9 cellular contexts compared by ENCODE assay signal in the genomic region with DNA sequence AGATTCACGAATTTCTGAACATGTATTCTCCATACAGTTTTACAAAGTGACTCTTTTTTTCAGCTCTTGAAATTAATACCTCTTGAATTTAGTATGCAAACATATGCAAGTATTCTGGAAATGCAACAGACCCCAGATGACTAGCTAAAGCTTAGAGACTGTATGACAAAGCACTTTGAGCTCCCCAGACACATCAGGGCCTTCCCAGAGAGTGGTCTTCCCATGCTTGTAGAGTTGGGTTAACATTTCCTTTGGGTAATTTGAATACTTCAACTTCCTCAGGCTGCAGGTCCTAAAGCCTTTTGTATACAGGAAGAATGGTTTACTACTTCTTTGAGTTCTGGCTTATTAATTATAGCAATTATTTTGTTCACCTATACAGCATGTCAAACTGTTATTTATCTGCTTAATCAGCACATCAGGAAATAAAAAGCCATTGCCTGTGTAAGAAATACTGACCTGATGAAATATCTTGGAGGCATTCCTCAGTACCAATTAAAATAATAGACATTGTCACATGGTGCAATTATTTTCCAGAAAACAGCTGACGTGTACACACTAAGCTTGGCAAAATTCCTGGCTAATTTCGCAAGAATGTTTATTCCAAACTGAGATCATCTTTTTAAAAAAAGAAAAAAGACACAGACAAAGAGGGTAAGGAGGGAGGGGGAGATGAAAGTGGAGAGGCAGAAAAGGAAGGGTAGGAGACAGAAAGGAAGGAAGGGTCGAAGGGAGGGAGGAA.
DNase-seq lines count a peak whose midpoint lies in the region; ATAC-seq and TF ChIP-seq lines count a peak whose summit lies in the region.
"Had no signal": no experiment of that assay in that cellular context is flagged by ENCODE, and none has a peak within 500 bp of the region (broad histone marks: within the 10 kb centered on the region; RNA-seq: fewer than 3 reads in every experiment).

No MANE protein-coding gene starts in this region.

- in situ Hi-C loops in gastrocnemius medialis (cut with MboI; ENCODE audit: low sequenced_read_pairs in 4 of 4) = loop anchor here (10.0 to 25.0 kb wide), 3 partner anchors 173 to 656 kb away; a partner anchor contains a TSS

- no peak overlapping the region for H3T11ph ChIP-seq in H9 (ENCODE audit: low read length)

- H3K9me3 ChIP-seq in H9 (ENCODE audit: control insufficient read depth, low read depth, low read length) (no peaks in the 10 kb centered on the region), T-helper 17 cell (ENCODE audit: control insufficient read depth, low read length, poor library complexity, severe bottlenecking) (no peaks in the 10 kb centered on the region), heart right ventricle (peaks cover 0 to 6% (median 0%) of the 10 kb centered on the region in 11 donors), gastrocnemius medialis (no peaks in the 10 kb centered on the region)

- H2BK5ac ChIP-seq in H9 (ENCODE audit: insufficient read length, low read length) = no peak overlapping the region

- ATAC-seq in T-helper 17 cell (no peak), heart right ventricle (peak in 7 of 8 donors; percentile 75 to 88 (median 82)), gastrocnemius medialis (peak; percentile 89 to 97), HG02798 (IDR thresholded peaks at IDR 0.05; ENCODE audit: poor library complexity, unreplicated experiment) (no peak), GM21515 (IDR thresholded peaks at IDR 0.05; ENCODE audit: unreplicated experiment) (no peak)
- ATAC-seq in activated CD8-positive, alpha-beta memory T cell treated with anti-CD3 and anti-CD28 coated beads, Interleukin-2, amount 10 ng/mL, durations not matched to agents 7 days and 5 days = no peak

- intact Hi-C loops in heart right ventricle (cut with DNase I) (loop anchor here in 3 of 10 donors (5.0 to 10.0 kb wide), 3 partner anchors 576 to 656 kb away; a partner anchor contains a TSS), gastrocnemius medialis (cut with DNase I; ENCODE audit: low total_unique reads) (loop anchor here (2.0 to 10.0 kb wide), 3 partner anchors 62 to 756 kb away; a partner anchor contains a TSS)

- H3K4me3 ChIP-seq in heart right ventricle = no peak overlapping the region
- H3K4me3 ChIP-seq in gastrocnemius medialis = peak overlapping the region in 1 of 4 donors; percentile 18

- no CpG with 5 or more reads among the region's 4 CpGs for WGBS in H9 (ENCODE audit: extremely low coverage, insufficient read length, low lambda C conversion rate)
- WGBS in heart right ventricle, 2 donors = 30 to 51% methylated on average over 4 of the region's 4 CpGs

- H3K27me3 ChIP-seq in H9 (ENCODE audit: insufficient read depth, low read length) = no peaks in the 10 kb centered on the region
- no peaks in the 10 kb centered on the region for H3K27me3 ChIP-seq in heart right ventricle
- no peaks in the 10 kb centered on the region for H3K27me3 ChIP-seq in gastrocnemius medialis

- no peak overlapping the region for H4K91ac ChIP-seq in H9 (ENCODE audit: insufficient read length, low read depth, low read length)

- no peak for DNase-seq in H9
- DNase-seq in T-helper 17 cell = no peak
- DNase-seq in heart right ventricle = peak in 1 of 2 donors; percentile 46
- peak in 1 of 2 donors; percentile 23 for DNase-seq in gastrocnemius medialis
- no peak for DNase-seq in activated CD8-positive, alpha-beta memory T cell treated with anti-CD3 and anti-CD28 coated beads, Interleukin-2, amount 10 ng/mL, durations not matched to agents 7 days and 5 days
- no peak for DNase-seq in stimulated activated CD4-positive, alpha-beta T cell treated with anti-CD3 and anti-CD28 coated beads, Interleukin-4, amount 100 ng/mL, for 24 hours
- DNase-seq: SIG-M5 had no signal

- H2BK120ac ChIP-seq in H9 (ENCODE audit: low read depth, low read length, poor library complexity, severe bottlenecking) = no peak overlapping the region

- no peak overlapping the region for H4K8ac ChIP-seq in H9 (replicated peaks; ENCODE audit: insufficient read length, low read depth, low read length)

- H3K36me3 ChIP-seq in heart right ventricle (no peaks in the 10 kb centered on the region), gastrocnemius medialis (no peaks in the 10 kb centered on the region)

- CTCF ChIA-PET in activated CD8-positive, alpha-beta memory T cell treated with anti-CD3 and anti-CD28 coated beads, Interleukin-2, amount 10 ng/mL, durations not matched to agents 7 days and 5 days (lab: Charles Lee) = no interaction called here

- H2BK15ac ChIP-seq in H9 (ENCODE audit: low read depth, low read length) = no peak overlapping the region

- H3K4me1 Mint-ChIP-seq in H9 (peaks cover 13 to 20% of the 10 kb centered on the region in 2 experiments), T-helper 17 cell (no peaks in the 10 kb centered on the region)
- H3K4me1 Mint-ChIP-seq in activated CD8-positive, alpha-beta memory T cell treated with anti-CD3 and anti-CD28 coated beads, Interleukin-2, amount 10 ng/mL, durations not matched to agents 7 days and 5 days = no peaks in the 10 kb centered on the region

- H3K23ac ChIP-seq in H9 (ENCODE audit: insufficient read length, low read depth, low read length) = no peak overlapping the region

- H3K27ac ChIP-seq in H9 (ENCODE audit: insufficient read length, low read depth, low read length) = no peak overlapping the region
- peak overlapping the region in 7 of 10 donors; percentile 16 to 73 (median 56) for H3K27ac ChIP-seq in heart right ventricle
- peak overlapping the region; percentile 58 to 70 (median 66) for H3K27ac ChIP-seq in gastrocnemius medialis

- H3K14ac ChIP-seq in H9 (ENCODE audit: insufficient read depth, low read length) = no peak overlapping the region

- H2AK5ac ChIP-seq in H9 (ENCODE audit: insufficient read length, low read length) = no peak overlapping the region

- no peak overlapping the region for H3K18ac ChIP-seq in H9 (ENCODE audit: insufficient read length, low read depth, low read length)

- peaks cover 0 to 6% (median 2%) of the 10 kb centered on the region in 3 experiments; a peak in 3 of 7 replicates for H3K36me3 Mint-ChIP-seq in H9 (ENCODE audit: insufficient read depth in 1 of 3, low read depth in 3 of 3)
- peaks cover 4% of the 10 kb centered on the region for H3K36me3 Mint-ChIP-seq in T-helper 17 cell (ENCODE audit: low read depth)
- H3K36me3 Mint-ChIP-seq in activated CD8-positive, alpha-beta memory T cell treated with anti-CD3 and anti-CD28 coated beads, Interleukin-2, amount 10 ng/mL, durations not matched to agents 7 days and 5 days = peaks cover 6% of the 10 kb centered on the region

- no peak overlapping the region for H3K4me2 ChIP-seq in H9 (ENCODE audit: insufficient read depth, insufficient read length, low read length)

- H3K79me1 ChIP-seq in H9 (ENCODE audit: insufficient read depth, low read depth, low read length, poor library complexity, severe bottlenecking) = no peaks in the 10 kb centered on the region

- H3K4ac ChIP-seq in H9 (ENCODE audit: low read depth, low read length) = no peak overlapping the region

- H3K79me2 ChIP-seq in H9 (ENCODE audit: insufficient read depth, low read length) = no peaks in the 10 kb centered on the region

- H4K5ac ChIP-seq in H9 (ENCODE audit: insufficient read length, low read depth, low read length) = no peak overlapping the region

- H3K27me3 Mint-ChIP-seq in H9 (ENCODE audit: low read depth) = no peaks in the 10 kb centered on the region
- no peaks in the 10 kb centered on the region for H3K27me3 Mint-ChIP-seq in T-helper 17 cell
- no peaks in the 10 kb centered on the region for H3K27me3 Mint-ChIP-seq in activated CD8-positive, alpha-beta memory T cell treated with anti-CD3 and anti-CD28 coated beads, Interleukin-2, amount 10 ng/mL, durations not matched to agents 7 days and 5 days

- TF ChIP-seq POLR2A in gastrocnemius medialis (IDR thresholded peaks at IDR 0.05) = no peak

- no peaks in the 10 kb centered on the region for H4K20me1 ChIP-seq in H9 (ENCODE audit: control insufficient read depth, insufficient read depth, insufficient read length)

- TF ChIP-seq CTCF in H9 (conservative IDR thresholded peaks at IDR 0.05) (no peak), heart right ventricle (IDR thresholded peaks at IDR 0.05) (no peak), gastrocnemius medialis (IDR thresholded peaks at IDR 0.05 in 4 of 5, conservative IDR thresholded peaks at IDR 0.05 in 1 of 5) (no peak)

- no peak overlapping the region for H2BK20ac ChIP-seq in H9 (ENCODE audit: low read depth, low read length, poor library complexity, severe bottlenecking)

- H3K4me1 ChIP-seq in H9 (ENCODE audit: insufficient read depth, low read length) (peaks cover 2% of the 10 kb centered on the region), heart right ventricle (peaks cover 0 to 19% (median 18%) of the 10 kb centered on the region in 9 donors), gastrocnemius medialis (peaks cover 15 to 18% of the 10 kb centered on the region in 2 donors)

- peak overlapping the region; percentile 40 for H2AFZ ChIP-seq in H9 (ENCODE audit: low read length)

- H3K9me3 Mint-ChIP-seq in H9 = peaks cover 5 to 13% of the 10 kb centered on the region in 2 experiments
- no peaks in the 10 kb centered on the region for H3K9me3 Mint-ChIP-seq in activated CD8-positive, alpha-beta memory T cell treated with anti-CD3 and anti-CD28 coated beads, Interleukin-2, amount 10 ng/mL, durations not matched to agents 7 days and 5 days (ENCODE audit: low read depth)

- H3K4me3 Mint-ChIP-seq in H9 (no peak overlapping the region), T-helper 17 cell (no peak overlapping the region)
- no peak overlapping the region for H3K4me3 Mint-ChIP-seq in activated CD8-positive, alpha-beta memory T cell treated with anti-CD3 and anti-CD28 coated beads, Interleukin-2, amount 10 ng/mL, durations not matched to agents 7 days and 5 days

- no peaks in the 10 kb centered on the region for H3K23me2 ChIP-seq in H9 (ENCODE audit: insufficient read length, low read depth, low read length, poor library complexity, severe bottlenecking)

- no peak overlapping the region for H3K9ac ChIP-seq in H9 (ENCODE audit: extremely low read depth, insufficient read length, low read length)

- no peak overlapping the region for H3K56ac ChIP-seq in H9 (ENCODE audit: insufficient read length, low read depth, low read length)

- H2BK12ac ChIP-seq in H9 (ENCODE audit: insufficient read length, low read depth, low read length) = no peak overlapping the region

- H3K27ac Mint-ChIP-seq in H9 = peak overlapping the region; percentile 12 to 58 (median 31); a peak in 4 of 7 replicates
- H3K27ac Mint-ChIP-seq in T-helper 17 cell = peak overlapping the region; percentile 21
- no peak overlapping the region for H3K27ac Mint-ChIP-seq in activated CD8-positive, alpha-beta memory T cell treated with anti-CD3 and anti-CD28 coated beads, Interleukin-2, amount 10 ng/mL, durations not matched to agents 7 days and 5 days

Comparison
In these comparisons a context has a peak if more than half of its experiments do, and no peak if none do; other contexts are left out.
1. ATAC-seq: peak in heart right ventricle (7 of 8) and gastrocnemius medialis (2 of 2); none in T-helper 17 cell (single experiment), activated CD8-positive, alpha-beta memory T cell treated with anti-CD3 and anti-CD28 coated beads, Interleukin-2, amount 10 ng/mL, durations not matched to agents 7 days and 5 days (single experiment), HG02798 (single experiment) and GM21515 (single experiment).